ENCODE assay signal across 8 cellular contexts in the genomic region with DNA sequence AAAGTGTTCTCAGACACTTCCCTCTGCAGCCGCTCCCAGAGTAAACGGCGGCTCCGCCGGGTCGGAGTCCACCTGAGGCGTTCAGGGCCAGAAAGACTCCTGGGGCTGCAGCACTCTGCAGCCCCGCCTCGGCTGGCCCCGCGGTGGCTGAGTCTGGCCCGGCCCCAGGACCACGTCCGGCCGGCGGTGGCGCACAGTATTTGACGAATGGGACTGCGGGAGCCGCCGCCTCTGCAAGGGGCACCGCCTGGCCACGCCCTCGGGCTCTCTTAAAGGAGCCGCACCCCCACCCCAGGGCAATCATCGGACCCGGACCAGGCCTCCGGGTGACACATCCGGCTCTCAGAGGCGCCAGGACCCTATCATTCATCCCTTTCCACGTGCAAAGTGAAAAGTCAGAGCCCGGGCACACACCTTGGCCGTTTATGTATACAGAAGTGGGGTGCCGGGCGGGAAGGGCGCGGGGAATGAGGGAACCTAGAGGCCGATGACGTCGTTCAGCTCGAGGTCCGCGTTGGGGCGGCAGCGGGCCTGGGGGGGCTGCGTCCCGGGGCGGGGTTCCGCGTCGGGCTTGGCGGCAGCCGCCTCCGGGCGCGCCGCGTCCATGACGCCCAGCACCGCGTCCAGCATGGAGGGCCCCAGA. TPM values are rescaled to one million over a fixed set of nuclear protein-coding genes. Genes with fewer than 3 reads are reported as not detected.
DNase-seq lines count a peak whose midpoint lies in the region; ATAC-seq, FAIRE-seq and TF ChIP-seq lines count a peak whose summit lies in the region.

No MANE protein-coding gene starts in this region.

- H3K27ac ChIP-seq in neural cell (ENCODE audit: low read length) = no peak overlapping the region

- H3K4me2 ChIP-seq in neural cell (ENCODE audit: low read length) = no peak overlapping the region

- no peaks in the 10 kb centered on the region for H3K79me2 ChIP-seq in neural cell (replicated peaks; ENCODE audit: insufficient read depth, low read length)

- H3K27me3 ChIP-seq in neural cell (ENCODE audit: insufficient read depth, low read depth, low read length) = peaks cover 12% of the 10 kb centered on the region

- no peaks in the 10 kb centered on the region for H3K36me3 ChIP-seq in neural cell (ENCODE audit: insufficient read depth, low read length)

- TF ChIP-seq CTCF in foreskin fibroblast (IDR thresholded peaks at IDR 0.05; ENCODE audit: low read depth, low read length) (no peak), neural cell (IDR thresholded peaks at IDR 0.05; ENCODE audit: poor library complexity, severe bottlenecking) (no peak)

- ATAC-seq in GM21390 (IDR thresholded peaks at IDR 0.05; ENCODE audit: unreplicated experiment) = peak; percentile 36

- no peaks in the 10 kb centered on the region for H3F3A ChIP-seq in neural cell (ENCODE audit: insufficient read depth, low read length, poor library complexity, severe bottlenecking)

- no peak for TF ChIP-seq RAD21 in neural cell (conservative IDR thresholded peaks at IDR 0.05)

- no peaks in the 10 kb centered on the region for H3K9me3 ChIP-seq in neural cell (ENCODE audit: low read length)

- H3K9me2 ChIP-seq in neural cell (ENCODE audit: insufficient read depth, low read length) = no peaks in the 10 kb centered on the region

- H3K4me3 ChIP-seq in foreskin fibroblast (ENCODE audit: low read depth in 1 of 2, low read length in 2 of 2) (peak overlapping the region; percentile 58 to 59), neural cell (ENCODE audit: low read length) (peak overlapping the region; percentile 69)

- FAIRE-seq in HTR-8/SVneo (lab: Jason Lieb, UNC) = no peak

- peak; percentile 69 for DNase-seq in DMS79 (lab: John Stamatoyannopoulos, UW)
- DNase-seq in HTR-8/SVneo (ENCODE audit: insufficient read length, low spot score) = peak; percentile 87
- DNase-seq in RPMI7951 (ENCODE audit: low read depth) = peak; percentile 90
- DNase-seq in activated gamma-delta T cell (lab: John Stamatoyannopoulos, UW) = peak; percentile 58
- DNase-seq in foreskin fibroblast = peak; percentile 82 to 94
- peak; percentile 69 for DNase-seq in stromal cell of bone marrow (ENCODE audit: low read depth)

- H3K9ac ChIP-seq in neural cell (ENCODE audit: low read length) = no peak overlapping the region

- no peak for TF ChIP-seq EP300 in neural cell (conservative IDR thresholded peaks at IDR 0.05; ENCODE audit: poor library complexity, severe bottlenecking)

- no peak overlapping the region for H2AFZ ChIP-seq in neural cell (ENCODE audit: low read depth, low read length)

- H4K20me1 ChIP-seq in neural cell (ENCODE audit: insufficient read depth) = no peaks in the 10 kb centered on the region

TF ChIP-seq in neural cell, 6 proteins besides CTCF, POLR2A, EP300 and RAD21:
- TF ChIP-seq MXI1 (conservative IDR thresholded peaks at IDR 0.05; ENCODE audit: poor library complexity, severe bottlenecking) (no peak), TAF1 (IDR thresholded peaks at IDR 0.05; ENCODE audit: low read depth) (no peak), SMC3 (conservative IDR thresholded peaks at IDR 0.05; ENCODE audit: poor library complexity) (no peak), EZH2 (IDR thresholded peaks at IDR 0.05; ENCODE audit: borderline replicate concordance, insufficient read depth, low read length, poor library complexity, severe bottlenecking) (no peak), POLR2AphosphoS5 (IDR thresholded peaks at IDR 0.05) (no peak), REST (IDR thresholded peaks at IDR 0.05; ENCODE audit: borderline replicate concordance) (no peak)

RNA-seq across cellular contexts. Expression of gene LENG9, which starts 1.2 kb away (rescaled TPM):
- total RNA-seq in RPMI7951 (2014; rRNA removed; shearing (Covaris generic)) = 0.88 and 1.4 TPM in 2 replicates
- 0.58 and 0.82 TPM in 2 replicates for polyA plus RNA-seq in neural cell
- polyA minus RNA-seq in neural cell = 1.5 and 2.2 TPM in 2 replicates

RNA-seq across cellular contexts. Expression of gene CDC42EP5, which starts 8.4 kb away (rescaled TPM):
- 1.1 and 1.7 TPM in 2 replicates for total RNA-seq in RPMI7951 (2014; rRNA removed; shearing (Covaris generic))
- not detected in 2 replicates for polyA plus RNA-seq in neural cell
- not detected in 2 replicates for polyA minus RNA-seq in neural cell

RNA-seq across cellular contexts. Expression of gene LENG8, which starts 15.7 kb away (rescaled TPM):
- total RNA-seq in RPMI7951 (2014; rRNA removed; shearing (Covaris generic)) = 7.1 and 9.0 TPM in 2 replicates
- 24.2 and 50.8 TPM in 2 replicates for polyA plus RNA-seq in neural cell
- polyA minus RNA-seq in neural cell = 54.8 and 72.5 TPM in 2 replicates

RNA-seq across cellular contexts. Expression of gene LAIR2, which starts 37.9 kb away (rescaled TPM):
- total RNA-seq in RPMI7951 (2014; rRNA removed; shearing (Covaris generic)) = not detected in 2 replicates
- not detected in 2 replicates for polyA plus RNA-seq in neural cell
- polyA minus RNA-seq in neural cell = not detected in 2 replicates

RNA-seq across cellular contexts. Expression of gene TTYH1, which starts 49.5 kb away (rescaled TPM):
- total RNA-seq in RPMI7951 (2014; rRNA removed; shearing (Covaris generic)) = not detected in 2 replicates
- 33.4 and 36.1 TPM in 2 replicates for polyA plus RNA-seq in neural cell
- polyA minus RNA-seq in neural cell = 23.4 and 35.3 TPM in 2 replicates
